ENCODE assay signal across 30 cellular contexts in the genomic region with DNA sequence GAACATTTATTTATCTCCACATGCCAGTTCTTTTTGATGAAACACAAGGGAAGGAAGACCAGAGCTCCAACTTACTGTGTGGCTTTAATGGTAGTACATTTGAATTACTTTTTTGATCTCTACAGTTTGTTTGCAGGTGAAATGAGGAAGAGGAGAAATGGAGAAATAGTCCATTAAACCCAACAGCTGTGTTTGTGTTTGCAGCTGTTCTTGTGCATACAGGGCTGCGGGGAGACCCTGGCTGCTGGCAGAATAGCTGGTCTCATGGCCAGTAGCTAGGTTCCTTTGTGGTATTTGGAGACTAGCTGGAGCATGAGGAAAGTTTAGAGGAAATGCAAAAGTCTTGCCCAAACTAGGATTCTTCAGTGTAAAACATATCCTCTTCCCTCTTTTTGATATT.
"Had no signal": no experiment of that assay in that cellular context is flagged by ENCODE, and none has a peak within 500 bp of the region (broad histone marks: within the 10 kb centered on the region; RNA-seq: fewer than 3 reads in every experiment).

No MANE protein-coding gene starts in this region.

- ATAC-seq: activated T-cell treated with anti-CD3 and anti-CD28 coated beads, Interleukin-2, amount 50 U/mL, for 72 hours; body of pancreas; left lung; lower lobe of right lung; pancreas; psoas muscle; stimulated activated naive B cell treated with anti-CD40 and anti-IgM and Interleukin-4, amounts not matched to agents 10 μg/mL and 1 μg/mL and 100 μg/mL, for 72 hours had no signal

- H3K4me3 ChIP-seq: adrenal gland, body of pancreas, left lung, lower lobe of right lung, pancreas, psoas muscle, sigmoid colon, testis, uterus had no signal

- H3K27me3 ChIP-seq: adrenal gland, body of pancreas, left lung, neutrophil, pancreas, sigmoid colon, uterus had no signal

- H3K36me3 ChIP-seq: adrenal gland, left lung, lower lobe of right lung, neutrophil, pancreas, sigmoid colon, uterus had no signal

- H3K4me1 ChIP-seq: adrenal gland, body of pancreas, left lung, lower lobe of right lung, pancreas, psoas muscle, sigmoid colon, testis, uterus had no signal

- H3K27ac ChIP-seq: adrenal gland, body of pancreas, epithelial cell of prostate, left lung, lower lobe of right lung, neutrophil, pancreas, psoas muscle, sigmoid colon, testis, uterus, VCaP had no signal

- FAIRE-seq: colon, frontal cortex, islet of Langerhans, pancreas, TTC549 had no signal

- H3K9me3 ChIP-seq: adrenal gland, body of pancreas, left lung, lower lobe of right lung, neutrophil, pancreas, psoas muscle, sigmoid colon, testis, uterus had no signal

- DNase-seq: activated CD4-positive, alpha-beta T cell treated with anti-CD3 and anti-CD28 coated beads for 4 hours; activated CD4-positive, alpha-beta T cell treated with anti-CD3 and anti-CD28 coated beads, Interleukin-2, amount 50 U/mL, for 4 hours; activated naive CD4-positive, alpha-beta T cell treated with anti-CD3 and anti-CD28 coated beads for 36 hours; activated naive CD8-positive, alpha-beta T cell treated with anti-CD3 and anti-CD28 coated beads for 36 hours; activated T-cell treated with anti-CD3 and anti-CD28 coated beads for 4 hours; activated T-cell treated with anti-CD3 and anti-CD28 coated beads, Interleukin-2, amount 50 U/mL, for 72 hours; adrenal gland; aorta; body of pancreas; dermis blood vessel endothelial cell; effector CD4-positive, alpha-beta T cell; left lung; lower lobe of right lung; mesenchymal stem cell; pancreas; psoas muscle; sigmoid colon; stimulated activated CD4-positive, alpha-beta T cell treated with anti-CD3 and anti-CD28 coated beads, Interleukin-15, amount 100 ng/mL, for 24 hours; stimulated activated CD4-positive, alpha-beta T cell treated with anti-CD3 and anti-CD28 coated beads, Interleukin-2, amount 100 ng/mL, for 24 hours; stimulated activated naive B cell treated with anti-CD40 and anti-IgM and Interleukin-4, amounts not matched to agents 10 μg/mL and 1 μg/mL and 100 μg/mL, for 72 hours; testis; trophoblast cell; uterus had no signal
